Comparison of ENCODE assay signal across 9 cellular contexts in the genomic region with DNA sequence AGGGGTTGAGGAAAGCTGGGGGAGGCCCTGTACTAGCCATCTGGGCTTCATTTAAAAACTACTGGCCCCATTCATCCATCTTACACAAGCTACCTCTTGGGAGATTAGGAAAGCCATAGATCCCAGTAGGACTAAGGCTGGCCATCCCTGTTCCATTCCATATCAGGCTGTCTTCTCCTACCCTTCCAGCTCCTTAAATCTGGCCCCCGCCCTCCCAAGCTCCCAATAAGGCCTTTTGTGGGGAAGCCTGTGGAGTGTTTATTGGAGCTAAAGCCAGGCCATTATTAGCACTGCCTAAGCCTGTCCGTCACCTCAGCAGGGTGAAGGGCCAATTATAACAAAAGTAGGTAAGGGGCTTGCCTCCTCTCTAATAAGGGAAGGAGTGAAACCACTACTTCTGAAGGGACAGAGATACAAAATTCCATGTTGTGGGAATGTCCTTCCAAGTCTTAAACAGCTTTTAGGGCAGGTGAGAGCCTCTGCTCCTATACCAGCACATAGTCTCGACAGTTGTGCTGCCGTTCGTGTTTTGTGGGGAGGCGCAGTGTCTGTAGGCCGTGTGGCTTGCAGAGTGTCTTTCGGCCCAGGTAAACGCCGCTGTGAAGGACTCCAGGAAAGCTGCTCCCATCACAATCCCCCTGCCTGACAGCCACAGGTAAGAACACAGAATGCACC. TPM values are rescaled to one million over a fixed set of nuclear protein-coding genes. Genes with fewer than 3 reads are reported as not detected.
DNase-seq lines count a peak whose midpoint lies in the region; ATAC-seq and TF ChIP-seq lines count a peak whose summit lies in the region.
"Had no signal": no experiment of that assay in that cellular context is flagged by ENCODE, and none has a peak within 500 bp of the region (broad histone marks: within the 10 kb centered on the region; RNA-seq: fewer than 3 reads in every experiment).

No MANE protein-coding gene starts in this region.

- H3K27me3 ChIP-seq in mesenchymal stem cell (ENCODE audit: control insufficient read depth in 1 of 2, insufficient read depth in 1 of 2, low read length in 2 of 2) (no peaks in the 10 kb centered on the region), thyroid gland (no peaks in the 10 kb centered on the region), foreskin keratinocyte (no peaks in the 10 kb centered on the region)

- peak overlapping the region; percentile 4 for H3K27ac ChIP-seq in mesenchymal stem cell (ENCODE audit: low read length, poor library complexity, severe bottlenecking)
- H3K27ac ChIP-seq in thyroid gland: peak overlapping the region in 2 of 3 donors; percentile 96 to 99
- H3K27ac ChIP-seq in foreskin keratinocyte: no peak overlapping the region

- peaks cover 38% of the 10 kb centered on the region for H3K4me1 Mint-ChIP-seq in activated naive CD4-positive, alpha-beta T cell treated with anti-CD3 and anti-CD28 coated beads, Interleukin-2, amount 50 U/mL, for 24 hours
- peaks cover 40% of the 10 kb centered on the region for H3K4me1 Mint-ChIP-seq in activated naive CD8-positive, alpha-beta T cell treated with anti-CD3 and anti-CD28 coated beads, Interleukin-2, amount 50 U/mL, for 24 hours

- H3K23ac ChIP-seq in mesenchymal stem cell (ENCODE audit: low read length in 2 of 2): peak overlapping the region in 1 of 2 experiments; percentile 3

- H3K27me3 Mint-ChIP-seq in activated naive CD4-positive, alpha-beta T cell treated with anti-CD3 and anti-CD28 coated beads, Interleukin-2, amount 50 U/mL, for 24 hours: no peaks in the 10 kb centered on the region
- H3K27me3 Mint-ChIP-seq in activated naive CD8-positive, alpha-beta T cell treated with anti-CD3 and anti-CD28 coated beads, Interleukin-2, amount 50 U/mL, for 24 hours: no peaks in the 10 kb centered on the region

- WGBS in mesenchymal stem cell: 94% methylated on average over 8 of the region's 10 CpGs
- 82 to 84% methylated on average over 10 of the region's 10 CpGs for WGBS in thyroid gland, 2 donors

- H3K4ac ChIP-seq in mesenchymal stem cell (ENCODE audit: low read depth in 1 of 2, low read length in 2 of 2): no peak overlapping the region

- intact Hi-C loops in thyroid gland (cut with DNase I): no loop called here

- TF ChIP-seq POLR2A in thyroid gland (IDR thresholded peaks at IDR 0.05): no peak

- H3K4me3 ChIP-seq in mesenchymal stem cell (ENCODE audit: insufficient read depth in 1 of 2, low read depth in 1 of 2, low read length in 2 of 2): peak overlapping the region in 1 of 2 experiments; percentile 95
- H3K4me3 ChIP-seq in thyroid gland (replicated peaks in 1 of 3): no peak overlapping the region

- H2BK5ac ChIP-seq in mesenchymal stem cell (ENCODE audit: low read depth, low read length, poor library complexity, severe bottlenecking): no peak overlapping the region

- DNase-seq in activated naive CD4-positive, alpha-beta T cell treated with Interleukin-2 at 50 U/mL for 16 hours: no peak
- no peak for DNase-seq in activated naive CD8-positive, alpha-beta T cell treated with anti-CD3 and anti-CD28 coated beads, Interleukin-2, amount 50 U/mL, for 24 hours
- DNase-seq in mesenchymal stem cell (no peak), thyroid gland (no peak), foreskin keratinocyte (no peak), NOMO-1 treated with DMSO at 0.1 percent for 48 hours (lab: John Stamatoyannopoulos, UW; ENCODE audit: unreplicated experiment) (no peak)
- DNase-seq: SHP77 treated with DMSO at 0.1 percent for 48 hours had no signal

- peak overlapping the region; percentile 99 for H3K9ac ChIP-seq in mesenchymal stem cell (ENCODE audit: low read length)

- H3K9me3 ChIP-seq in mesenchymal stem cell (ENCODE audit: control insufficient read depth, low read length): no peaks in the 10 kb centered on the region
- H3K9me3 ChIP-seq in thyroid gland: no peaks in the 10 kb centered on the region

- no peak overlapping the region for H2AFZ ChIP-seq in mesenchymal stem cell (ENCODE audit: low read depth, low read length)

- peak overlapping the region; percentile 17 for H3K4me2 ChIP-seq in mesenchymal stem cell (ENCODE audit: low read length, poor library complexity, severe bottlenecking)

- H4K91ac ChIP-seq in mesenchymal stem cell (ENCODE audit: low read length): no peak overlapping the region

- H4K8ac ChIP-seq in mesenchymal stem cell (ENCODE audit: low read length): no peak overlapping the region

- H3K79me1 ChIP-seq in mesenchymal stem cell (replicated peaks; ENCODE audit: low read length, poor library complexity, severe bottlenecking): no peaks in the 10 kb centered on the region

- no peak overlapping the region for H3K18ac ChIP-seq in mesenchymal stem cell (ENCODE audit: low read depth in 1 of 2, low read length in 2 of 2)

- H3K4me1 ChIP-seq in mesenchymal stem cell (ENCODE audit: control insufficient read depth, insufficient read depth, low read depth, low read length): peaks cover 26% of the 10 kb centered on the region
- H3K4me1 ChIP-seq in thyroid gland: peaks cover 22 to 29% of the 10 kb centered on the region in 2 donors
- peaks cover 7% of the 10 kb centered on the region for H3K4me1 ChIP-seq in foreskin keratinocyte

- TF ChIP-seq CTCF in thyroid gland (IDR thresholded peaks at IDR 0.05): no peak
- no peak for TF ChIP-seq CTCF in foreskin keratinocyte (conservative IDR thresholded peaks at IDR 0.05)

- H3K36me3 ChIP-seq in mesenchymal stem cell (ENCODE audit: control insufficient read depth in 1 of 2, insufficient read depth in 2 of 2, low read depth in 1 of 2, low read length in 2 of 2): peaks cover 63 to 72% of the 10 kb centered on the region in 2 experiments
- H3K36me3 ChIP-seq in thyroid gland: peaks cover 68 to 71% of the 10 kb centered on the region in 2 donors

- H3K9me3 Mint-ChIP-seq in activated naive CD4-positive, alpha-beta T cell treated with anti-CD3 and anti-CD28 coated beads, Interleukin-2, amount 50 U/mL, for 24 hours: no peaks in the 10 kb centered on the region
- no peaks in the 10 kb centered on the region for H3K9me3 Mint-ChIP-seq in activated naive CD8-positive, alpha-beta T cell treated with anti-CD3 and anti-CD28 coated beads, Interleukin-2, amount 50 U/mL, for 24 hours

- no peak overlapping the region for H2BK12ac ChIP-seq in mesenchymal stem cell (ENCODE audit: low read length in 2 of 2)

- H3K14ac ChIP-seq in mesenchymal stem cell (ENCODE audit: low read length in 2 of 2): no peak overlapping the region

- no peak overlapping the region for H2BK120ac ChIP-seq in mesenchymal stem cell (ENCODE audit: low read depth, low read length)

- no peak for ATAC-seq in activated naive CD8-positive, alpha-beta T cell treated with anti-CD3 and anti-CD28 coated beads, Interleukin-2, amount 50 U/mL, for 24 hours
- ATAC-seq in foreskin keratinocyte: no peak
- no peak for ATAC-seq in GM21526 (IDR thresholded peaks at IDR 0.05; ENCODE audit: low FRiP score, unreplicated experiment)

- H3K36me3 Mint-ChIP-seq in activated naive CD4-positive, alpha-beta T cell treated with anti-CD3 and anti-CD28 coated beads, Interleukin-2, amount 50 U/mL, for 24 hours: peaks cover 14% of the 10 kb centered on the region
- peaks cover 55% of the 10 kb centered on the region for H3K36me3 Mint-ChIP-seq in activated naive CD8-positive, alpha-beta T cell treated with anti-CD3 and anti-CD28 coated beads, Interleukin-2, amount 50 U/mL, for 24 hours (ENCODE audit: low read depth)

- peak overlapping the region; percentile 53 for H3K4me3 Mint-ChIP-seq in activated naive CD4-positive, alpha-beta T cell treated with anti-CD3 and anti-CD28 coated beads, Interleukin-2, amount 50 U/mL, for 24 hours
- peak overlapping the region; percentile 96 for H3K4me3 Mint-ChIP-seq in activated naive CD8-positive, alpha-beta T cell treated with anti-CD3 and anti-CD28 coated beads, Interleukin-2, amount 50 U/mL, for 24 hours

- no peak overlapping the region for H2AK5ac ChIP-seq in mesenchymal stem cell (ENCODE audit: low read length, severe bottlenecking)

- H3K27ac Mint-ChIP-seq in activated naive CD4-positive, alpha-beta T cell treated with anti-CD3 and anti-CD28 coated beads, Interleukin-2, amount 50 U/mL, for 24 hours: peak overlapping the region; percentile 87
- H3K27ac Mint-ChIP-seq in activated naive CD8-positive, alpha-beta T cell treated with anti-CD3 and anti-CD28 coated beads, Interleukin-2, amount 50 U/mL, for 24 hours: peak overlapping the region; percentile 96

- H2BK15ac ChIP-seq in mesenchymal stem cell (ENCODE audit: low read depth, poor library complexity, severe bottlenecking): no peak overlapping the region

RNA-seq across cellular contexts. Expression of a gene that starts 3.7 kb away (rescaled TPM):
- polyA plus RNA-seq in mesenchymal stem cell (2013, experiment 1 of 2): 2,486 TPM
- polyA plus RNA-seq in mesenchymal stem cell (2013, experiment 2 of 2): 2,523 TPM
- total RNA-seq in thyroid gland: 1,000 to 10,000 TPM; 1,110 to 2,359 (median 1,915) TPM
- total RNA-seq in foreskin keratinocyte: 2,537 and 2,800 TPM in 2 replicates
- polyA plus RNA-seq in foreskin keratinocyte: 3,288 and 3,690 TPM in 2 replicates

RNA-seq across cellular contexts. Expression of a gene that starts 9.4 kb away (rescaled TPM):
- 106 TPM for polyA plus RNA-seq in mesenchymal stem cell (2013, experiment 1 of 2)
- polyA plus RNA-seq in mesenchymal stem cell (2013, experiment 2 of 2): 106 TPM
- 100 to 1,000 TPM in 1 of 4 donors, 10 to 100 TPM in 3; 33.4 to 115 (median 48.1) TPM for total RNA-seq in thyroid gland
- total RNA-seq in foreskin keratinocyte: 72.0 and 81.4 TPM in 2 replicates
- 93.6 and 101 TPM in 2 replicates for polyA plus RNA-seq in foreskin keratinocyte

RNA-seq across cellular contexts. Expression of a gene that starts 27.5 kb away (rescaled TPM):
- 47.0 TPM for polyA plus RNA-seq in mesenchymal stem cell (2013, experiment 1 of 2)
- 42.8 TPM for polyA plus RNA-seq in mesenchymal stem cell (2013, experiment 2 of 2)
- total RNA-seq in thyroid gland (100 to 1,000 TPM in 1 of 4 donors, 10 to 100 TPM in 3; 76.5 to 101 (median 83.0) TPM), foreskin keratinocyte (46.0 and 46.1 TPM in 2 replicates)
- 13.3 and 14.7 TPM in 2 replicates for polyA plus RNA-seq in foreskin keratinocyte

RNA-seq across cellular contexts. Expression of a gene that starts 33.7 kb away (rescaled TPM):
- 63.4 TPM for polyA plus RNA-seq in mesenchymal stem cell (2013, experiment 1 of 2)
- polyA plus RNA-seq in mesenchymal stem cell (2013, experiment 2 of 2): 57.8 TPM
- 10 to 100 TPM; 60.6 to 84.7 (median 68.7) TPM for total RNA-seq in thyroid gland
- 144 and 152 TPM in 2 replicates for total RNA-seq in foreskin keratinocyte
- polyA plus RNA-seq in foreskin keratinocyte: 97.9 and 105 TPM in 2 replicates

RNA-seq across cellular contexts. Expression of a gene that starts 43.7 kb away (rescaled TPM):
- polyA plus RNA-seq in mesenchymal stem cell (2013, experiment 1 of 2): 2.5 TPM
- 2.4 TPM for polyA plus RNA-seq in mesenchymal stem cell (2013, experiment 2 of 2)
- total RNA-seq in thyroid gland (1 to 10 TPM; 4.7 to 7.7 (median 5.6) TPM), foreskin keratinocyte (2.4 and 2.9 TPM in 2 replicates)
- 1.4 and 1.5 TPM in 2 replicates for polyA plus RNA-seq in foreskin keratinocyte
